In genomic region chr11:131511794-131512193, GRCh38 we compare ENCODE assay signal across 8 cellular contexts.
DNase-seq lines count a peak whose midpoint lies in the region; ATAC-seq, FAIRE-seq and TF ChIP-seq lines count a peak whose summit lies in the region.

No MANE protein-coding gene starts in this region.

- DNase-seq in NOMO-1 treated with DMSO at 0.1 percent for 48 hours (lab: John Stamatoyannopoulos, UW; ENCODE audit: unreplicated experiment) (peak; percentile 16), NOMO-1 treated with dmso at 0.1 percent for 144 hours (lab: John Stamatoyannopoulos, UW; ENCODE audit: unreplicated experiment) (no peak), KBM-7 (peak; percentile 23), choroid plexus epithelial cell (ENCODE audit: low read depth) (peak; percentile 9), pancreas (peak in 5 of 6 donors; percentile 41 to 80 (median 51)), tibial artery (no peak), C1 segment of cervical spinal cord (lab: John Stamatoyannopoulos, UW) (no peak), NCI-H1436 treated with DMSO at 0.1 percent for 48 hours (lab: John Stamatoyannopoulos, UW) (no peak)

- in situ Hi-C loops in KBM-7 (cut with MboI; ENCODE audit: low pct_unique_long_range_greater_than_20kb, low sequenced_read_pairs) = no loop called here

- intact Hi-C loops in pancreas (cut with DNase I) (loop anchor here in 1 of 3 donors (5.0 kb wide), 2 partner anchors 269 to 444 kb away; no protein-coding TSS in a partner anchor), tibial artery (cut with DNase I; ENCODE audit: low total_unique reads) (no loop called here)

- TF ChIP-seq CTCF in choroid plexus epithelial cell (conservative IDR thresholded peaks at IDR 0.05; ENCODE audit: low read depth, low read length) (peak; percentile 49), pancreas (IDR thresholded peaks at IDR 0.05) (peak; percentile 15 to 59 (median 53)), tibial artery (IDR thresholded peaks at IDR 0.05) (peak in 1 of 2 experiments; percentile 4)

- no peak overlapping the region for H3K27ac ChIP-seq in pancreas
- no peak overlapping the region for H3K27ac ChIP-seq in tibial artery

- H3K4me3 ChIP-seq in choroid plexus epithelial cell (ENCODE audit: low read depth, low read length) (no peak overlapping the region), pancreas (no peak overlapping the region), tibial artery (no peak overlapping the region)

- 24 to 29% methylated on average over 9 of the region's 9 CpGs for WGBS in pancreas, 2 donors

- H3K27me3 ChIP-seq in pancreas = no peaks in the 10 kb centered on the region
- H3K27me3 ChIP-seq in tibial artery = no peaks in the 10 kb centered on the region

- peak; percentile 50 to 98 (median 88) for ATAC-seq in pancreas

- no peak for FAIRE-seq in pancreas (lab: Jason Lieb, UNC)

- H3K4me1 ChIP-seq in pancreas (no peaks in the 10 kb centered on the region), tibial artery (no peaks in the 10 kb centered on the region)

- H3K36me3 ChIP-seq in pancreas (no peaks in the 10 kb centered on the region), tibial artery (no peaks in the 10 kb centered on the region)

- H3K9me3 ChIP-seq in pancreas (no peaks in the 10 kb centered on the region), tibial artery (no peaks in the 10 kb centered on the region)

Comparison
In these comparisons a context has a peak if more than half of its experiments do, and no peak if none do; other contexts are left out.
1. DNase-seq: peak in NOMO-1 treated with DMSO at 0.1 percent for 48 hours (single experiment), KBM-7 (single experiment), choroid plexus epithelial cell (single experiment) and pancreas (5 of 6); none in NOMO-1 treated with dmso at 0.1 percent for 144 hours (single experiment), tibial artery (0 of 2), C1 segment of cervical spinal cord (0 of 14) and NCI-H1436 treated with DMSO at 0.1 percent for 48 hours (single experiment).